ENCODE assay signal across 26 cellular contexts in the genomic region with DNA sequence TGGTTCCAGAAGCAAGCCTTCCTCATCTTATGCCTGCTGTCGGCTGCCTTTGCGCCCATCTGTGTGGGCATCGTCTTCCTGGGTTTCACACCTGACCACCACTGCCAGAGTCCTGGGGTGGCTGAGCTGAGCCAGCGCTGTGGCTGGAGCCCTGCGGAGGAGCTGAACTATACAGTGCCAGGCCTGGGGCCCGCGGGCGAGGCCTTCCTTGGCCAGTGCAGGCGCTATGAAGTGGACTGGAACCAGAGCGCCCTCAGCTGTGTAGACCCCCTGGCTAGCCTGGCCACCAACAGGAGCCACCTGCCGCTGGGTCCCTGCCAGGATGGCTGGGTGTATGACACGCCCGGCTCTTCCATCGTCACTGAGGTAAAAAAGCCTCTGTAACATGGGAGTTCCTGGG. TPM values are rescaled to one million over a fixed set of nuclear protein-coding genes. Genes with fewer than 3 reads are reported as not detected.
DNase-seq lines count a peak whose midpoint lies in the region; ATAC-seq and TF ChIP-seq lines count a peak whose summit lies in the region.
"Had no signal": no experiment of that assay in that cellular context is flagged by ENCODE, and none has a peak within 500 bp of the region (broad histone marks: within the 10 kb centered on the region; RNA-seq: fewer than 3 reads in every experiment).

No MANE protein-coding gene starts in this region.

- H3K27me3 Mint-ChIP-seq in endodermal cell (ENCODE audit: insufficient read depth): peaks cover 1% of the 10 kb centered on the region
- H3K27me3 Mint-ChIP-seq in type B pancreatic cell: no peaks in the 10 kb centered on the region
- H3K27me3 Mint-ChIP-seq in activated CD4-positive, alpha-beta memory T cell treated with anti-CD3 and anti-CD28 coated beads for 36 hours: no peaks in the 10 kb centered on the region

- TF ChIP-seq CTCF in endodermal cell (conservative IDR thresholded peaks at IDR 0.05): no peak
- no peak for TF ChIP-seq CTCF in right lobe of liver (IDR thresholded peaks at IDR 0.05)
- no peak for TF ChIP-seq CTCF in type B pancreatic cell (conservative IDR thresholded peaks at IDR 0.05)

- H3K4me1 ChIP-seq in endodermal cell (ENCODE audit: control insufficient read depth, insufficient read depth, low read length): no peaks in the 10 kb centered on the region
- peaks cover 0 to 17% (median 2%) of the 10 kb centered on the region in 4 donors for H3K4me1 ChIP-seq in right lobe of liver
- H3K4me1 ChIP-seq: HAP-1, SJSA1 had no signal

- intact Hi-C loops in right lobe of liver (cut with DNase I): no loop called here
- intact Hi-C loops in activated CD4-positive, alpha-beta memory T cell treated with anti-CD3 and anti-CD28 coated beads for 36 hours (cut with micrococcal nuclease): no loop called here

- H3K9me3 ChIP-seq in endodermal cell (ENCODE audit: control insufficient read depth, low read length): peaks cover 11% of the 10 kb centered on the region
- H3K9me3 ChIP-seq in right lobe of liver: no peaks in the 10 kb centered on the region
- H3K9me3 ChIP-seq: MG63, SJSA1 had no signal

- TF ChIP-seq POLR2A in right lobe of liver (IDR thresholded peaks at IDR 0.05): no peak

- H3K4me3 Mint-ChIP-seq in endodermal cell (no peak overlapping the region), type B pancreatic cell (no peak overlapping the region)
- H3K4me3 Mint-ChIP-seq in activated CD4-positive, alpha-beta memory T cell treated with anti-CD3 and anti-CD28 coated beads for 36 hours: no peak overlapping the region
- H3K4me3 Mint-ChIP-seq: HFFc6 had no signal

- no peak overlapping the region for H3K9ac ChIP-seq in endodermal cell (ENCODE audit: extremely low read depth, low read length, poor library complexity, severe bottlenecking)
- H3K9ac ChIP-seq: GM23248 had no signal

- H3K9me3 Mint-ChIP-seq in endodermal cell (peaks cover 8% of the 10 kb centered on the region), type B pancreatic cell (no peaks in the 10 kb centered on the region)
- peaks cover 5% of the 10 kb centered on the region for H3K9me3 Mint-ChIP-seq in activated CD4-positive, alpha-beta memory T cell treated with anti-CD3 and anti-CD28 coated beads for 36 hours
- H3K9me3 Mint-ChIP-seq: HFFc6 had no signal

- H3K36me3 Mint-ChIP-seq in endodermal cell (ENCODE audit: low read depth) (peaks cover 25% of the 10 kb centered on the region), type B pancreatic cell (peaks cover 12% of the 10 kb centered on the region)
- peaks cover 10% of the 10 kb centered on the region for H3K36me3 Mint-ChIP-seq in activated CD4-positive, alpha-beta memory T cell treated with anti-CD3 and anti-CD28 coated beads for 36 hours

- H3K27ac ChIP-seq in endodermal cell (ENCODE audit: low read depth, low read length): no peak overlapping the region
- H3K27ac ChIP-seq in right lobe of liver: peak overlapping the region; percentile 91 to 99 (median 97)
- H3K27ac ChIP-seq: GM23248, PC-9, SJSA1 had no signal

- no peak overlapping the region for H3K4me3 ChIP-seq in endodermal cell (ENCODE audit: low read length)
- peak overlapping the region; percentile 24 to 85 (median 76) for H3K4me3 ChIP-seq in right lobe of liver
- H3K4me3 ChIP-seq: GM23248, HAP-1, MG63, PC-9, SJSA1 had no signal

- POLR2A ChIA-PET in activated CD4-positive, alpha-beta memory T cell treated with anti-CD3 and anti-CD28 coated beads for 36 hours (lab: Charles Lee): interaction anchor here (0.6 kb wide), 1 partner anchor 15 kb away, joined by 3 read pairs; no protein-coding TSS in a partner anchor

- CTCF ChIA-PET in activated CD4-positive, alpha-beta memory T cell treated with anti-CD3 and anti-CD28 coated beads for 36 hours (lab: Charles Lee): interaction anchor here (1.4 kb wide), 1 partner anchor 411 kb away, joined by 3 read pairs; no protein-coding TSS in a partner anchor

- H3K27ac Mint-ChIP-seq in endodermal cell (no peak overlapping the region), type B pancreatic cell (no peak overlapping the region)
- no peak overlapping the region for H3K27ac Mint-ChIP-seq in activated CD4-positive, alpha-beta memory T cell treated with anti-CD3 and anti-CD28 coated beads for 36 hours
- H3K27ac Mint-ChIP-seq: HFFc6 had no signal

- WGBS in endodermal cell (ENCODE audit: insufficient coverage in 1 of 2, insufficient read length in 1 of 2), 2 experiments: 88 to 91% methylated on average over 13 to 14 of the region's 14 CpGs
- no CpG with 5 or more reads among the region's 14 CpGs for WGBS in right lobe of liver (ENCODE audit: insufficient coverage, low coverage, low lambda C conversion rate, missing lambda C conversion rate)

- H3K36me3 ChIP-seq in endodermal cell (ENCODE audit: control insufficient read depth, insufficient read depth, low read length): peaks cover 5% of the 10 kb centered on the region
- no peaks in the 10 kb centered on the region for H3K36me3 ChIP-seq in right lobe of liver
- H3K36me3 ChIP-seq: HAP-1, MG63, SJSA1 had no signal

- ATAC-seq in right lobe of liver (peak; percentile 24 to 51 (median 36)), GM18520 (IDR thresholded peaks at IDR 0.05; ENCODE audit: unreplicated experiment) (no peak)
- ATAC-seq: Right ventricle myocardium inferior had no signal

- H3K27me3 ChIP-seq in endodermal cell (ENCODE audit: control insufficient read depth, insufficient read depth, low read length, poor library complexity, severe bottlenecking) (no peaks in the 10 kb centered on the region), right lobe of liver (no peaks in the 10 kb centered on the region)
- H3K27me3 ChIP-seq: MG63, SJSA1 had no signal

- H3K4me1 Mint-ChIP-seq in endodermal cell: no peaks in the 10 kb centered on the region
- no peaks in the 10 kb centered on the region for H3K4me1 Mint-ChIP-seq in type B pancreatic cell (ENCODE audit: unreplicated experiment)
- no peaks in the 10 kb centered on the region for H3K4me1 Mint-ChIP-seq in activated CD4-positive, alpha-beta memory T cell treated with anti-CD3 and anti-CD28 coated beads for 36 hours (ENCODE audit: low read depth)

- peak; percentile 53 for DNase-seq in activated effector memory CD4-positive, alpha-beta T cell treated with anti-CD3 and anti-CD28 coated beads, Interleukin-2, amount 50 U/mL, for 16 hours
- no peak for DNase-seq in activated effector memory CD4-positive, alpha-beta T cell treated with Interleukin-2 at 50 U/mL for 16 hours
- DNase-seq in endodermal cell (peak; percentile 28), right lobe of liver (peak in 2 of 3 donors; percentile 54 to 72), type B pancreatic cell (ENCODE audit: extremely low spot score, unreplicated experiment) (peak; percentile 54), SHP77 treated with DMSO at 0.1 percent for 48 hours (lab: John Stamatoyannopoulos, UW) (no peak)
- DNase-seq in activated CD4-positive, alpha-beta memory T cell treated with anti-CD3 and anti-CD28 coated beads for 36 hours: no peak
- DNase-seq: 8988T, ACHN, GM23248, HFFc6, IMR-90, KG1, MG63, NCI-H1105 treated with DMSO at 0.1 percent for 48 hours, NCI-H146, NCI-H1930, NCI-H446, NCI-H524 treated with DMSO at 0.1 percent for 48 hours, NCI-H774, PC-9 had no signal

RNA-seq across cellular contexts. Expression of a gene that starts 0.4 kb away (rescaled TPM):
- total RNA-seq in endodermal cell (1 to 10 TPM in 1 of 2 donors, not detected in 1; 1.0 TPM), right lobe of liver (1,000 to 10,000 TPM in 3 of 6 experiments, 100 to 1,000 TPM in 3; 190 to 1,656 (median 769) TPM), type B pancreatic cell (ENCODE audit: low replicate concordance) (1.2 and 3.0 TPM in 2 replicates)
- not detected for polyA plus RNA-seq in endodermal cell (2013, experiment 1 of 2)
- 0.17 TPM for polyA plus RNA-seq in endodermal cell (2013, experiment 2 of 2)
- total RNA-seq in activated CD4-positive, alpha-beta memory T cell treated with anti-CD3 and anti-CD28 coated beads for 36 hours: under 1 TPM; 0.14 to 0.99 TPM
- total RNA-seq: G401, GM23248, IMR-90, PC-9, SJSA1 had no signal
- polyA plus RNA-seq: GM23248 had no signal

Comparison
In these comparisons a context has a peak if more than half of its experiments do, and no peak if none do; other contexts are left out.
1. DNase-seq: peak in activated effector memory CD4-positive, alpha-beta T cell treated with anti-CD3 and anti-CD28 coated beads, Interleukin-2, amount 50 U/mL, for 16 hours (single experiment), endodermal cell (single experiment), right lobe of liver (2 of 3) and type B pancreatic cell (single experiment); none in activated effector memory CD4-positive, alpha-beta T cell treated with Interleukin-2 at 50 U/mL for 16 hours (single experiment), activated CD4-positive, alpha-beta memory T cell treated with anti-CD3 and anti-CD28 coated beads for 36 hours (single experiment) and SHP77 treated with DMSO at 0.1 percent for 48 hours (single experiment).
2. RNA of a gene that starts 0.4 kb away (total RNA-seq): 190 to 1,656 TPM in right lobe of liver; 1.2 to 3.0 TPM in type B pancreatic cell, 1.0 TPM in endodermal cell and 0.14 to 0.99 TPM in activated CD4-positive, alpha-beta memory T cell treated with anti-CD3 and anti-CD28 coated beads for 36 hours; every median in the first group is over 10 times any median in the second.